13 cellular contexts compared by ENCODE assay signal in genomic region chrX:129462707-129463106, GRCh38.
DNase-seq lines count a peak whose midpoint lies in the region; ATAC-seq, FAIRE-seq and TF ChIP-seq lines count a peak whose summit lies in the region.
"Had no signal": no experiment of that assay in that cellular context is flagged by ENCODE, and none has a peak within 500 bp of the region (broad histone marks: within the 10 kb centered on the region; RNA-seq: fewer than 3 reads in every experiment).

No MANE protein-coding gene starts in this region.

- no peak for FAIRE-seq in HepG2 (lab: Jason Lieb, UNC)
- FAIRE-seq: GM12878 had no signal

- H2AFZ ChIP-seq in SK-N-SH (ENCODE audit: low read depth) (no peak overlapping the region; the same call in 1 of the 2 replicates), PC-9 (no peak overlapping the region), smooth muscle cell (ENCODE audit: low read depth) (no peak overlapping the region), HepG2 (ENCODE audit: low read length) (no peak overlapping the region)

- no peak for ATAC-seq in SK-N-SH treated with all-trans-retinoic acid at 6 μM for 48 hours
- no peak for ATAC-seq in HepG2
- ATAC-seq: GM12878 had no signal

- H3K36me3 ChIP-seq in SK-N-SH (replicated peaks in 1 of 2; ENCODE audit: control insufficient read depth in 1 of 2, insufficient read depth in 2 of 2, low read length in 1 of 2): peaks cover 40 to 49% of the 10 kb centered on the region in 2 experiments
- 0 out of 2 replicates have a peak, but pooled peaks cover 4% of the 10 kb centered on the region for H3K36me3 ChIP-seq in PC-9 (ENCODE audit: low read depth)
- peaks cover 19% of the 10 kb centered on the region for H3K36me3 ChIP-seq in smooth muscle cell (ENCODE audit: low read depth)
- peaks cover 0 to 33% of the 10 kb centered on the region in 2 experiments; a peak in 4 of 5 replicates for H3K36me3 ChIP-seq in HepG2 (replicated peaks in 1 of 2; ENCODE audit: control insufficient read depth in 1 of 2, insufficient read depth in 2 of 2, low read length in 2 of 2)

- no peaks in the 10 kb centered on the region for H4K20me1 ChIP-seq in SK-N-SH (ENCODE audit: insufficient read depth)
- no peaks in the 10 kb centered on the region for H4K20me1 ChIP-seq in PC-9 (ENCODE audit: insufficient read depth)
- no peaks in the 10 kb centered on the region for H4K20me1 ChIP-seq in smooth muscle cell (ENCODE audit: low read depth)
- H4K20me1 ChIP-seq in HepG2 (ENCODE audit: insufficient read depth, low read length): no peaks in the 10 kb centered on the region

- H3K9ac ChIP-seq in SK-N-SH (no peak overlapping the region), smooth muscle cell (ENCODE audit: low read depth) (no peak overlapping the region), HepG2 (ENCODE audit: insufficient read depth, low read depth, low read length) (no peak overlapping the region)

- H3K27me3 ChIP-seq in SK-N-SH (ENCODE audit: insufficient read depth): peaks cover 4% of the 10 kb centered on the region
- no peaks in the 10 kb centered on the region for H3K27me3 ChIP-seq in PC-9 (ENCODE audit: insufficient read depth, low read depth)
- no peaks in the 10 kb centered on the region for H3K27me3 ChIP-seq in smooth muscle cell (ENCODE audit: low read depth)
- H3K27me3 ChIP-seq in HepG2 (ENCODE audit: control insufficient read depth in 1 of 2, insufficient read depth in 2 of 2, low read length in 2 of 2): no peaks in the 10 kb centered on the region
- H3K27me3 ChIP-seq: tibial artery had no signal

- peak; percentile 55 for TF ChIP-seq CTCF in SK-N-SH (IDR thresholded peaks at IDR 0.05)
- peak; percentile 49; the same call in 1 of the 2 replicates for TF ChIP-seq CTCF in PC-9 (conservative IDR thresholded peaks at IDR 0.05)
- peak; percentile 46 for TF ChIP-seq CTCF in fibroblast of the aortic adventitia (IDR thresholded peaks at IDR 0.05; ENCODE audit: insufficient read depth, low read length)
- peak; percentile 20 for TF ChIP-seq CTCF in smooth muscle cell (IDR thresholded peaks at IDR 0.05; ENCODE audit: borderline replicate concordance, insufficient read depth, poor library complexity, severe bottlenecking)
- TF ChIP-seq CTCF in HepG2 (CRISPR knock-in tag; IDR thresholded peaks at IDR 0.05): no peak

- in situ Hi-C loops in HepG2 (cut with HindIII; ENCODE audit: extremely low pct_ligation_motif_present, low pct_unique_long_range_greater_than_20kb): no loop called here

- H3K9me3 ChIP-seq in SK-N-SH (no peaks in the 10 kb centered on the region), PC-9 (ENCODE audit: insufficient read depth, low read depth) (no peaks in the 10 kb centered on the region), smooth muscle cell (replicated peaks; ENCODE audit: low read depth) (no peaks in the 10 kb centered on the region), HepG2 (ENCODE audit: low read length) (no peaks in the 10 kb centered on the region)
- H3K9me3 ChIP-seq: tibial artery had no signal

- DNase-seq in SK-N-SH (no peak), PC-9 (no peak), fibroblast of the aortic adventitia (ENCODE audit: low read depth) (no peak), smooth muscle cell (lab: John Stamatoyannopoulos, UW; ENCODE audit: unreplicated experiment) (no peak), HepG2 (ENCODE audit: low spot score) (no peak), activated T-cell treated with anti-CD3 and anti-CD28 coated beads for 4 hours (no peak)
- DNase-seq in activated T-cell treated with anti-CD3 and anti-CD28 coated beads, Interleukin-2, amount 50 U/mL, for 48 hours: no peak
- DNase-seq: amniotic stem cell, posterior cingulate gyrus, T-helper 9 cell, tibial artery had no signal

- H3K9me2 ChIP-seq in SK-N-SH (no peaks in the 10 kb centered on the region), PC-9 (ENCODE audit: insufficient read depth) (no peaks in the 10 kb centered on the region)

- BruUV-seq in PC-9 (replicated peaks; lab: Mats Ljungman, UMichigan): no TSS peak
- BruUV-seq in HepG2 (replicated peaks; lab: Mats Ljungman, UMichigan): no TSS peak

- no peak for TF ChIP-seq POLR2A in HepG2 (IDR thresholded peaks at IDR 0.05; ENCODE audit: insufficient read depth in 1 of 2, low read depth in 2 of 2, low read length in 2 of 2)

- no peak overlapping the region for H3K27ac ChIP-seq in SK-N-SH (ENCODE audit: low read depth in 2 of 2, low read length in 1 of 2)
- H3K27ac ChIP-seq in PC-9: no peak overlapping the region
- H3K27ac ChIP-seq in smooth muscle cell (ENCODE audit: low read depth): no peak overlapping the region
- no peak overlapping the region for H3K27ac ChIP-seq in HepG2 (ENCODE audit: extremely low read length, insufficient read depth, low read length)
- H3K27ac ChIP-seq: tibial artery had no signal

- POLR2A ChIA-PET in SK-N-SH (lab: Yijun Ruan, JAX): no interaction called here
- POLR2A ChIA-PET in PC-9 (lab: Charles Lee; ENCODE audit: unreplicated experiment): no interaction called here
- POLR2A ChIA-PET in HepG2 (lab: Yijun Ruan, JAX): no interaction called here

- H3K4me1 ChIP-seq in SK-N-SH (ENCODE audit: control insufficient read depth in 1 of 2, insufficient read depth in 2 of 2, low read depth in 1 of 2, low read length in 1 of 2) (no peaks in the 10 kb centered on the region), PC-9 (replicated peaks; ENCODE audit: insufficient read depth) (no peaks in the 10 kb centered on the region), smooth muscle cell (ENCODE audit: low read depth) (no peaks in the 10 kb centered on the region), HepG2 (ENCODE audit: insufficient read depth, low read length) (no peaks in the 10 kb centered on the region)
- H3K4me1 ChIP-seq: tibial artery had no signal

- H3K4me2 ChIP-seq in SK-N-SH: no peak overlapping the region
- no peak overlapping the region for H3K4me2 ChIP-seq in PC-9
- H3K4me2 ChIP-seq in smooth muscle cell: no peak overlapping the region
- no peak overlapping the region for H3K4me2 ChIP-seq in HepG2 (ENCODE audit: low read depth, low read length)

- intact Hi-C loops in PC-9 (cut with micrococcal nuclease; ENCODE audit: unreplicated experiment) (loop anchor here (10.0 kb wide), 1 partner anchor 52 kb away; no protein-coding TSS in a partner anchor), HepG2 (cut with micrococcal nuclease; ENCODE audit: unreplicated experiment) (no loop called here)

- no peak overlapping the region for H3K4me3 ChIP-seq in SK-N-SH (ENCODE audit: low read depth in 2 of 2, low read length in 1 of 2)
- H3K4me3 ChIP-seq in PC-9: no peak overlapping the region
- H3K4me3 ChIP-seq in fibroblast of the aortic adventitia (ENCODE audit: low read depth, low read length): no peak overlapping the region
- no peak overlapping the region for H3K4me3 ChIP-seq in smooth muscle cell
- H3K4me3 ChIP-seq in HepG2 (replicated peaks in 1 of 3; ENCODE audit: insufficient read depth in 1 of 3, low read depth in 2 of 3, low read length in 3 of 3): no peak overlapping the region
- H3K4me3 ChIP-seq: GM12878, tibial artery had no signal

- no peaks in the 10 kb centered on the region for H3K79me2 ChIP-seq in SK-N-SH (ENCODE audit: insufficient read depth)
- H3K79me2 ChIP-seq in PC-9 (ENCODE audit: low read depth): no peaks in the 10 kb centered on the region
- no peaks in the 10 kb centered on the region for H3K79me2 ChIP-seq in smooth muscle cell (ENCODE audit: low read depth)
- H3K79me2 ChIP-seq in HepG2 (ENCODE audit: insufficient read depth, low read length): no peaks in the 10 kb centered on the region

- TF ChIP-seq EP300 in SK-N-SH (IDR thresholded peaks at IDR 0.05; ENCODE audit: borderline replicate concordance in 1 of 2, low read depth in 1 of 2, low read length in 1 of 2) (no peak), HepG2 (IDR thresholded peaks at IDR 0.05; ENCODE audit: low read depth in 2 of 2, low read length in 2 of 2) (no peak), HepG2 (CRISPR knock-in tag; IDR thresholded peaks at IDR 0.05; ENCODE audit: borderline replicate concordance) (no peak)

- CTCF ChIA-PET in SK-N-SH (lab: Yijun Ruan, JAX) (no interaction called here), PC-9 (lab: Charles Lee) (interaction anchor here (0.6 kb wide), 1 partner anchor 926 kb away, joined by 14 read pairs; no protein-coding TSS in a partner anchor), HepG2 (lab: Yijun Ruan, JAX; ENCODE audit: low intra/inter-chr PET ratio, low total read pairs) (no interaction called here)

- TF ChIP-seq RAD21 in SK-N-SH (IDR thresholded peaks at IDR 0.05; ENCODE audit: low read length) (no peak; the same call in 1 of the 2 replicates), HepG2 (CRISPR knock-in tag; IDR thresholded peaks at IDR 0.05) (no peak)

- WGBS in SK-N-SH (ENCODE audit: low lambda C conversion rate): 50% methylated on average over 3 of the region's 3 CpGs
- WGBS in smooth muscle cell (ENCODE audit: low lambda C conversion rate): 74% methylated on average over 3 of the region's 3 CpGs
- 92% methylated on average over 3 of the region's 3 CpGs for WGBS in HepG2 (ENCODE audit: low lambda C conversion rate)

- H3F3A ChIP-seq in SK-N-SH (replicated peaks; ENCODE audit: insufficient read depth) (peaks cover 7% of the 10 kb centered on the region), PC-9 (ENCODE audit: insufficient read depth, low read depth) (no peaks in the 10 kb centered on the region), smooth muscle cell (ENCODE audit: low read depth) (no peaks in the 10 kb centered on the region)

TF ChIP-seq in SK-N-SH treated with all-trans-retinoic acid at 6 μM for 48 hours, 23 proteins besides CTCF, POLR2A, EP300 and RAD21:
- TF ChIP-seq ZNF565 (CRISPR knock-in tag; conservative IDR thresholded peaks at IDR 0.05; ENCODE audit: low read depth) (no peak), SNAI2 (CRISPR knock-in tag; IDR thresholded peaks at IDR 0.05) (no peak), GLIS3 (CRISPR knock-in tag; IDR thresholded peaks at IDR 0.05) (no peak), ARNTL (CRISPR knock-in tag; IDR thresholded peaks at IDR 0.05; ENCODE audit: borderline replicate concordance, low read depth) (no peak), PPARA (CRISPR knock-in tag; IDR thresholded peaks at IDR 0.05; ENCODE audit: borderline replicate concordance) (no peak)

TF ChIP-seq in HepG2, 621 proteins besides CTCF, POLR2A, EP300 and RAD21 (continues in another document):
- no peak for TF ChIP-seq ZNF709 (CRISPR knock-in tag; IDR thresholded peaks at IDR 0.05)
- TF ChIP-seq ZNF382 (CRISPR knock-in tag; IDR thresholded peaks at IDR 0.05; ENCODE audit: borderline replicate concordance): no peak
- no peak for TF ChIP-seq KDM5B (CRISPR knock-in tag; IDR thresholded peaks at IDR 0.05; ENCODE audit: borderline replicate concordance)
- no peak for TF ChIP-seq CBX2 (IDR thresholded peaks at IDR 0.05; ENCODE audit: low read depth, low read length)
- TF ChIP-seq CBX2 (CRISPR knock-in tag; IDR thresholded peaks at IDR 0.05; ENCODE audit: low read depth): no peak
- TF ChIP-seq NCOR1 (IDR thresholded peaks at IDR 0.05; ENCODE audit: borderline replicate concordance, low read length): no peak
- no peak for TF ChIP-seq PLRG1 (conservative IDR thresholded peaks at IDR 0.05)
- no peak for TF ChIP-seq ZNF766 (CRISPR knock-in tag; IDR thresholded peaks at IDR 0.05; ENCODE audit: borderline replicate concordance)
- no peak for TF ChIP-seq KDM2A (CRISPR knock-in tag; IDR thresholded peaks at IDR 0.05; ENCODE audit: borderline replicate concordance, low read depth)
- no peak for TF ChIP-seq PRMT3 (CRISPR knock-in tag; IDR thresholded peaks at IDR 0.05; ENCODE audit: borderline replicate concordance, low read depth)

Comparison
In these comparisons a context has a peak if more than half of its experiments do, and no peak if none do; other contexts are left out.
1. Of the 25 proteins assayed by ChIP-seq in both HepG2 and SK-N-SH: peak only in HepG2: none; only in SK-N-SH: CTCF; in both: none; in neither: 24.